10 cellular contexts compared by ENCODE assay signal in genomic region chr20:45100563-45101245, GRCh38. TPM values are rescaled to one million over a fixed set of nuclear protein-coding genes. Genes with fewer than 3 reads are reported as not detected.
DNase-seq lines count a peak whose midpoint lies in the region; TF ChIP-seq lines count a peak whose summit lies in the region.
"Had no signal": no experiment of that assay in that cellular context is flagged by ENCODE, and none has a peak within 500 bp of the region (broad histone marks: within the 10 kb centered on the region; RNA-seq: fewer than 3 reads in every experiment).

Gene KCNS1 (minus strand): TSS chr20:45101127. CDS start chr20:45099236, 1,891 bp downstream.

- 9% methylated on average over 28 of the region's 38 CpGs for WGBS in smooth muscle cell (ENCODE audit: low lambda C conversion rate)

- H3K4me1 ChIP-seq in smooth muscle cell (ENCODE audit: low read depth) = no peaks in the 10 kb centered on the region
- H3K4me1 ChIP-seq: A549 had no signal

- peak within 1 kb of the TSS; percentile 63 for H2AFZ ChIP-seq in smooth muscle cell (ENCODE audit: low read depth)

- H3K79me2 ChIP-seq in smooth muscle cell (ENCODE audit: low read depth) = no peaks in the 10 kb centered on the region

- H3K9ac ChIP-seq in smooth muscle cell (ENCODE audit: low read depth) = no peak within 1 kb of the TSS

- DNase-seq in NCI-H82 (lab: John Stamatoyannopoulos, UW) (peak; percentile 28), NCI-H82 treated with DMSO at 0.1 percent for 48 hours (lab: John Stamatoyannopoulos, UW; ENCODE audit: unreplicated experiment) (no peak), islet precursor cell (peak; percentile 91), smooth muscle cell (lab: John Stamatoyannopoulos, UW; ENCODE audit: unreplicated experiment) (no peak), NCI-H1436 (lab: John Stamatoyannopoulos, UW) (no peak), NCI-H226 (no peak), cortex of kidney (lab: John Stamatoyannopoulos, UW) (no peak)
- DNase-seq: NCI-H446 treated with DMSO at 0.1 percent for 48 hours had no signal

- H3K27ac ChIP-seq in angular gyrus (ENCODE audit: low read depth, low read length) (peak within 1 kb of the TSS; percentile 50), smooth muscle cell (ENCODE audit: low read depth) (no peak within 1 kb of the TSS)
- H3K27ac ChIP-seq: A549 had no signal

- peaks cover 10% of the 10 kb centered on the region for H3K27me3 ChIP-seq in smooth muscle cell (ENCODE audit: low read depth)

- no peaks in the 10 kb centered on the region for H3K36me3 ChIP-seq in smooth muscle cell (ENCODE audit: low read depth)

- no peaks in the 10 kb centered on the region for H3K9me3 ChIP-seq in smooth muscle cell (replicated peaks; ENCODE audit: low read depth)
- H3K9me3 ChIP-seq: A549 had no signal

- TF ChIP-seq CTCF in smooth muscle cell (IDR thresholded peaks at IDR 0.05; ENCODE audit: borderline replicate concordance, insufficient read depth, poor library complexity, severe bottlenecking) = no peak

- H3K4me2 ChIP-seq in smooth muscle cell = peak within 1 kb of the TSS; percentile 81
- H3K4me2 ChIP-seq: A549 had no signal

- H3K4me3 ChIP-seq in smooth muscle cell = peak within 1 kb of the TSS; percentile 39
- H3K4me3 ChIP-seq: A549 had no signal

- H4K20me1 ChIP-seq in smooth muscle cell (ENCODE audit: low read depth) = no peaks in the 10 kb centered on the region

- no peaks in the 10 kb centered on the region for H3F3A ChIP-seq in smooth muscle cell (ENCODE audit: low read depth)

RNA-seq across cellular contexts. Expression of gene KCNS1, which starts in this region (rescaled TPM):
- 0.49 and 1.4 TPM in 2 replicates for total RNA-seq in smooth muscle cell
- polyA plus RNA-seq in smooth muscle cell = 0.35 and 1.8 TPM in 2 replicates
- polyA plus RNA-seq: A549 had no signal

Comparison
In these comparisons a context has a peak if more than half of its experiments do, and no peak if none do; other contexts are left out.
1. DNase-seq: peak in NCI-H82 (single experiment) and islet precursor cell (single experiment); none in NCI-H82 treated with DMSO at 0.1 percent for 48 hours (single experiment), smooth muscle cell (single experiment), NCI-H1436 (single experiment), NCI-H226 (single experiment) and cortex of kidney (single experiment).